In the genomic region with DNA sequence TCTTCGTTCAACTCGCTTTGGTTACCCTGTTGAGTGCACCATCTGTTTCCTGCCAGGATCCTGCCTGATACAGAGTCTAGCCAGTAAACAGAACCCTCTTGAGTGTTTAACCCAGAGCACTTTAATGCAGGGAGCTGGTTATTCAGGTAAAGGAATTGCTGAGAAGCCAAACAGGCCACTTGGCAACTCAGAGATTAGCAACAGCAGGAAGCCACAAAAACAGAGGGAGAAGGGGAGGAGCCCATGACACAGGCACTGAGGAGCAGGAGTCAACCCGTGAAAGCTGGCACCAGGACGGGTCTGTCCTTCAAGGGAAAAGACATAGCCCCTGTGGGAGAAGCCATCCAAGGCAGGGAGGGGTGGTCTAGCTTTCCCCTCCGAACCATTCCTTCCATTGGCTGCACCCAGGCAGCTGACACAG, we compare ENCODE assay signal across 16 cellular contexts.
DNase-seq lines count a peak whose midpoint lies in the region; ATAC-seq and TF ChIP-seq lines count a peak whose summit lies in the region.
"Had no signal": no experiment of that assay in that cellular context is flagged by ENCODE, and none has a peak within 500 bp of the region (broad histone marks: within the 10 kb centered on the region; RNA-seq: fewer than 3 reads in every experiment).

No MANE protein-coding gene starts in this region.

- ATAC-seq in DND-41 (ENCODE audit: insufficient read depth, low read depth) (0 out of 3 replicates have a peak, but pooled peaks have one; percentile 19), SK-N-SH treated with all-trans-retinoic acid at 6 μM for 48 hours (peak; percentile 51), GM19023 (IDR thresholded peaks at IDR 0.05; ENCODE audit: unreplicated experiment) (no peak)
- ATAC-seq: GM12878, T-cell had no signal

- H3K4me1 ChIP-seq in DND-41 (ENCODE audit: insufficient read depth, low read length), result peaks cover 6% of the 10 kb centered on the region
- H3K4me1 ChIP-seq: right atrium auricular region, vagina had no signal

- no peak overlapping the region for H3K27ac ChIP-seq in DND-41 (ENCODE audit: low read length)
- H3K27ac ChIP-seq: PC-9, right atrium auricular region, vagina had no signal

- no peak overlapping the region for H3K4me2 ChIP-seq in DND-41 (ENCODE audit: insufficient read depth, low read length)
- H3K4me2 ChIP-seq: PC-9 had no signal

- DNase-seq in DND-41 (no peak), NCI-H1092 treated with DMSO at 0.1 percent for 48 hours (lab: John Stamatoyannopoulos, UW) (peak; percentile 46), iPS-NIHi7 (ENCODE audit: extremely low spot score) (peak; percentile 56), NCI-H1105 treated with DMSO at 0.1 percent for 48 hours (lab: John Stamatoyannopoulos, UW) (no peak), HPDE6-E6E7 (ENCODE audit: extremely low spot score) (no peak)
- DNase-seq in activated naive CD4-positive, alpha-beta T cell treated with Interleukin-2 at 50 U/mL for 16 hours, result no peak
- DNase-seq: activated CD4-positive, alpha-beta T cell treated with anti-CD3 and anti-CD28 coated beads for 48 hours; foreskin fibroblast; NCI-H1930; T-cell had no signal

- no peaks in the 10 kb centered on the region for H3K9me3 ChIP-seq in DND-41 (ENCODE audit: insufficient read depth, low read length, severe bottlenecking)
- H3K9me3 ChIP-seq: right atrium auricular region, vagina had no signal

- H3K4me3 ChIP-seq in DND-41 (ENCODE audit: low read depth in 1 of 2, low read length in 2 of 2), result no peak overlapping the region
- H3K4me3 ChIP-seq: GM12878, PC-9, right atrium auricular region, vagina had no signal

- peak overlapping the region; percentile 16; the same call in 1 of the 2 replicates for H2AFZ ChIP-seq in DND-41 (ENCODE audit: low read depth, low read length)
- H2AFZ ChIP-seq: PC-9 had no signal

- no peak for TF ChIP-seq CTCF in DND-41 (IDR thresholded peaks at IDR 0.05; ENCODE audit: borderline replicate concordance, extremely low read depth, low read length, poor library complexity, severe bottlenecking)

- no peaks in the 10 kb centered on the region for H3K36me3 ChIP-seq in DND-41 (ENCODE audit: insufficient read depth, low read length)
- H3K36me3 ChIP-seq: right atrium auricular region, vagina had no signal

- H3K27me3 ChIP-seq in DND-41 (ENCODE audit: insufficient read depth, low read length, poor library complexity), result no peaks in the 10 kb centered on the region
- H3K27me3 ChIP-seq: right atrium auricular region, vagina had no signal

- no peaks in the 10 kb centered on the region for H4K20me1 ChIP-seq in DND-41 (ENCODE audit: insufficient read depth, low read length)

- no peak overlapping the region for H3K9ac ChIP-seq in DND-41 (ENCODE audit: low read depth, low read length)

- no peaks in the 10 kb centered on the region for H3K79me2 ChIP-seq in DND-41 (ENCODE audit: insufficient read depth, low read length)

TF ChIP-seq in SK-N-SH treated with all-trans-retinoic acid at 6 μM for 48 hours, 23 proteins besides CTCF, POLR2A, EP300 and RAD21:
- no peak for TF ChIP-seq BACH2 (CRISPR knock-in tag; IDR thresholded peaks at IDR 0.05; ENCODE audit: borderline replicate concordance)
- TF ChIP-seq, protein P1, sequence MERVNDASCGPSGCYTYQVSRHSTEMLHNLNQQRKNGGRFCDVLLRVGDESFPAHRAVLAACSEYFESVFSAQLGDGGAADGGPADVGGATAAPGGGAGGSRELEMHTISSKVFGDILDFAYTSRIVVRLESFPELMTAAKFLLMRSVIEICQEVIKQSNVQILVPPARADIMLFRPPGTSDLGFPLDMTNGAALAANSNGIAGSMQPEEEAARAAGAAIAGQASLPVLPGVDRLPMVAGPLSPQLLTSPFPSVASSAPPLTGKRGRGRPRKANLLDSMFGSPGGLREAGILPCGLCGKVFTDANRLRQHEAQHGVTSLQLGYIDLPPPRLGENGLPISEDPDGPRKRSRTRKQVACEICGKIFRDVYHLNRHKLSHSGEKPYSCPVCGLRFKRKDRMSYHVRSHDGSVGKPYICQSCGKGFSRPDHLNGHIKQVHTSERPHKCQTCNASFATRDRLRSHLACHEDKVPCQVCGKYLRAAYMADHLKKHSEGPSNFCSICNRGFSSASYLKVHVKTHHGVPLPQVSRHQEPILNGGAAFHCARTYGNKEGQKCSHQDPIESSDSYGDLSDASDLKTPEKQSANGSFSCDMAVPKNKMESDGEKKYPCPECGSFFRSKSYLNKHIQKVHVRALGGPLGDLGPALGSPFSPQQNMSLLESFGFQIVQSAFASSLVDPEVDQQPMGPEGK (CRISPR knock-in tag; IDR thresholded peaks at IDR 0.05; ENCODE audit: borderline replicate concordance), result no peak
- TF ChIP-seq ZFP30 (CRISPR knock-in tag; IDR thresholded peaks at IDR 0.05), result no peak
- no peak for TF ChIP-seq RARB (CRISPR knock-in tag; IDR thresholded peaks at IDR 0.05)

Comparison
In these comparisons a context has a peak if more than half of its experiments do, and no peak if none do; other contexts are left out.
1. DNase-seq: peak in NCI-H1092 treated with DMSO at 0.1 percent for 48 hours (single experiment) and iPS-NIHi7 (single experiment); none in DND-41 (single experiment), activated naive CD4-positive, alpha-beta T cell treated with Interleukin-2 at 50 U/mL for 16 hours (single experiment), NCI-H1105 treated with DMSO at 0.1 percent for 48 hours (single experiment) and HPDE6-E6E7 (single experiment).